Comparison of ENCODE assay signal across 1 cellular context in the genomic region with DNA sequence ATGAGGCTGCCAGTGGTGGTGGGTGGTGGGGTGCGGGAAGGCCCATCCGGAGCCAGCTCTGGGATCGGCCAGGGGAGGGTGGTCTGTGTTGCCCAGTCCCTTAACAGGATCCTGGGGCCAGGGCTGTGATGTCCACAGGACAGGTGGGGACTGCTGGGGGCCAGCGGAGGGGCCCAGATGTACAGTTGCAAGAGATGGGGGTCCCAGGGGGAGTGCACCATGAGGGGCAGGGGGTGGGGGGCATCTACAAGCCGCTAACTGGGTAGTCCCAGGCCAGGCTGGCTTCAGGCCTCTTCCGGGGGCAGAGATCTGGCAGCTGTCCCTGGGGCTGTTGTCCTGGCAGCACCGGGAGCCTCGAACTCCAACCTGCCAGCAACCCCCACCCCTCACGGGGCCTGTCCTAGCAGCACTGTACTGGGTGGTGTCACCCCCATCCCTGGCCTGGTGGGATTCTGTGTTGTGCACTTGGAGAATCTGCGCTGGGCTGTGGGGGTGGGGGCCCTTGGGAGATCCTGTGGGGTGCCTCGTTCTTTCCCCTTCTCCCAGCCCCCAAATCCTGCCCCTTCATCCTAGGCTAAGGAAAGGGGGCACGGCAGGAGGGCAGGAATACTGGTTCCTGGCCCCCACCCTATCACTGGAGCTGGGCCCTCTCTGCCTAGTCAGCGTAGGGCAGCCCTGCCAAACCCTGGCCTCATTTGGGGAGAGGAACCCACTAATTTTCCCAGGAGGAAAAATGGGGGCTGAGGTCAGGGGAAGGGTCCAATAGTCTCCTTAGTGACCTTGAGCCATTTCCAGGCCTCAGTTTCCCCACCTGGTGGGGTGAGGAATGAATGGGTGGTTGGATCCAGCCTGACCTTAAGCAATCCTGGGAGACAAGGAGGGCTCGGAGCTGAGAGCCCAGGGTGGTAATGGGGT.
TF ChIP-seq lines count a peak whose summit lies in the region.

No MANE protein-coding gene starts in this region.

TF ChIP-seq in HepG2, 621 proteins besides CTCF, POLR2A, EP300 and RAD21 (continued from another document and continues in another):
- TF ChIP-seq SNAI1 (CRISPR knock-in tag; IDR thresholded peaks at IDR 0.05; ENCODE audit: borderline replicate concordance) (peak; percentile 70; the same call in 1 of the 2 replicates), HDAC2 (CRISPR knock-in tag; IDR thresholded peaks at IDR 0.05) (no peak), GZF1 (CRISPR knock-in tag; IDR thresholded peaks at IDR 0.05) (0 out of 2 replicates have a peak, but pooled peaks have one; percentile 11), SP2 (CRISPR knock-in tag; IDR thresholded peaks at IDR 0.05) (peak; percentile 50; the same call in 1 of the 2 replicates), HIVEP1 (CRISPR knock-in tag; IDR thresholded peaks at IDR 0.05) (peak; percentile 56; the same call in 1 of the 2 replicates), ZNF234 (CRISPR knock-in tag; conservative IDR thresholded peaks at IDR 0.05) (0 out of 2 replicates have a peak, but pooled peaks have one; percentile 40), BORCS8-MEF2B (CRISPR knock-in tag; IDR thresholded peaks at IDR 0.05) (peak; percentile 44; the same call in 1 of the 2 replicates), ZNF556 (CRISPR knock-in tag; IDR thresholded peaks at IDR 0.05; ENCODE audit: borderline replicate concordance) (0 out of 2 replicates have a peak, but pooled peaks have one; percentile 37), ZNF317 (CRISPR knock-in tag; IDR thresholded peaks at IDR 0.05) (0 out of 2 replicates have a peak, but pooled peaks have one; percentile 37), ZFP36L1 (CRISPR knock-in tag; IDR thresholded peaks at IDR 0.05) (0 out of 2 replicates have a peak, but pooled peaks have one; percentile 33), ZNF740 (CRISPR knock-in tag; IDR thresholded peaks at IDR 0.05) (0 out of 2 replicates have a peak, but pooled peaks have one; percentile 25), ZNF761 (CRISPR knock-in tag; conservative IDR thresholded peaks at IDR 0.05) (0 out of 2 replicates have a peak, but pooled peaks have one; percentile 4), HOXA3 (CRISPR knock-in tag; IDR thresholded peaks at IDR 0.05) (0 out of 2 replicates have a peak, but pooled peaks have one; percentile 16), AGO2 (optimal IDR thresholded peaks at IDR 0.05; ENCODE audit: low read depth, low read length) (peak; percentile 94), AHR (CRISPR knock-in tag; IDR thresholded peaks at IDR 0.05) (0 out of 2 replicates have a peak, but pooled peaks have one; percentile 37), BRD4 (CRISPR knock-in tag; IDR thresholded peaks at IDR 0.05) (peak; percentile 73; the same call in 1 of the 2 replicates), ZBTB38 (CRISPR knock-in tag; IDR thresholded peaks at IDR 0.05) (0 out of 2 replicates have a peak, but pooled peaks have one; percentile 14), RFXANK (CRISPR knock-in tag; IDR thresholded peaks at IDR 0.05) (no peak), PATZ1 (CRISPR knock-in tag; IDR thresholded peaks at IDR 0.05) (peak; percentile 62), MAFG (CRISPR knock-in tag; IDR thresholded peaks at IDR 0.05) (0 out of 2 replicates have a peak, but pooled peaks have one; percentile 42), HNRNPLL (IDR thresholded peaks at IDR 0.05; ENCODE audit: low read depth, low read length, poor library complexity, severe bottlenecking) (peak; percentile 41), ZNF264 (CRISPR knock-in tag; IDR thresholded peaks at IDR 0.05) (no peak), SNAPC2 (CRISPR knock-in tag; IDR thresholded peaks at IDR 0.05) (0 out of 2 replicates have a peak, but pooled peaks have one; percentile 40), RBM22 (optimal IDR thresholded peaks at IDR 0.05; ENCODE audit: low read length) (peak; percentile 81), TEAD3 (CRISPR knock-in tag; optimal IDR thresholded peaks at IDR 0.05; ENCODE audit: borderline replicate concordance) (peak; percentile 6), ZNF282 (IDR thresholded peaks at IDR 0.05; ENCODE audit: partially characterized antibody) (no peak), ZBTB37 (CRISPR knock-in tag; IDR thresholded peaks at IDR 0.05) (0 out of 2 replicates have a peak, but pooled peaks have one; percentile 39), RBFOX2 (IDR thresholded peaks at IDR 0.05; ENCODE audit: low read depth, low read length) (peak; percentile 46; the same call in 1 of the 2 replicates), ZNF138 (CRISPR knock-in tag; IDR thresholded peaks at IDR 0.05; ENCODE audit: low read depth) (no peak), ZNF333 (CRISPR knock-in tag; IDR thresholded peaks at IDR 0.05; ENCODE audit: borderline replicate concordance) (0 out of 2 replicates have a peak, but pooled peaks have one; percentile 74), MED13 (CRISPR knock-in tag; IDR thresholded peaks at IDR 0.05) (peak; percentile 63; the same call in 1 of the 2 replicates), ZNF501 (CRISPR knock-in tag; IDR thresholded peaks at IDR 0.05) (peak; percentile 51), TAF1 (CRISPR knock-in tag; IDR thresholded peaks at IDR 0.05) (0 out of 2 replicates have a peak, but pooled peaks have one; percentile 16), BCLAF1 (IDR thresholded peaks at IDR 0.05) (no peak), PCBP1 (IDR thresholded peaks at IDR 0.05; ENCODE audit: borderline replicate concordance, low read depth, low read length) (peak; percentile 31; the same call in 1 of the 2 replicates), ZNF776 (CRISPR knock-in tag; IDR thresholded peaks at IDR 0.05) (peak; percentile 81)
- TF ChIP-seq, protein P1, sequence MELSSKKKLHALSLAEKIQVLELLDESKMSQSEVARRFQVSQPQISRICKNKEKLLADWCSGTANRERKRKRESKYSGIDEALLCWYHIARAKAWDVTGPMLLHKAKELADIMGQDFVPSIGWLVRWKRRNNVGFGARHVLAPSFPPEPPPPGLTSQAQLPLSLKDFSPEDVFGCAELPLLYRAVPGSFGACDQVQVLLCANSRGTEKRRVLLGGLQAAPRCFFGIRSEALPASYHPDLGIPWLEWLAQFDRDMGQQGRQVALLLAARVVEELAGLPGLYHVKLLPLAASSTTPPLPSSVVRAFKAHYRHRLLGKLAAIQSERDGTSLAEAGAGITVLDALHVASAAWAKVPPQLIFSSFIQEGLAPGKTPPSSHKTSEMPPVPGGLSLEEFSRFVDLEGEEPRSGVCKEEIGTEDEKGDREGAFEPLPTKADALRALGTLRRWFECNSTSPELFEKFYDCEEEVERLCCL (CRISPR knock-in tag; IDR thresholded peaks at IDR 0.05; ENCODE audit: borderline replicate concordance) = 0 out of 2 replicates have a peak, but pooled peaks have one; percentile 12
- TF ChIP-seq, protein P2, sequence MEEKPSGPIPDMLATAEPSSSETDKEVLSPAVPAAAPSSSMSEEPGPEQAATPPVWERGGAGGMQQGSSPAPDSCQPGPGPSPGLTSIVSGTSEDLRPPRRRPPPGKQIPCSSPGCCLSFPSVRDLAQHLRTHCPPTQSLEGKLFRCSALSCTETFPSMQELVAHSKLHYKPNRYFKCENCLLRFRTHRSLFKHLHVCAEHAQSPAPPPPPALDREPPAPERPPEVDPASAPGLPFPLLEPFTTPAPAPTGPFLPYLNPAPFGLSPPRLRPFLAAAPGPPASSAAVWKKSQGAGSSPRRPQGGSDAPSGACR (CRISPR knock-in tag; IDR thresholded peaks at IDR 0.05) = no peak
- TF ChIP-seq, protein P3, sequence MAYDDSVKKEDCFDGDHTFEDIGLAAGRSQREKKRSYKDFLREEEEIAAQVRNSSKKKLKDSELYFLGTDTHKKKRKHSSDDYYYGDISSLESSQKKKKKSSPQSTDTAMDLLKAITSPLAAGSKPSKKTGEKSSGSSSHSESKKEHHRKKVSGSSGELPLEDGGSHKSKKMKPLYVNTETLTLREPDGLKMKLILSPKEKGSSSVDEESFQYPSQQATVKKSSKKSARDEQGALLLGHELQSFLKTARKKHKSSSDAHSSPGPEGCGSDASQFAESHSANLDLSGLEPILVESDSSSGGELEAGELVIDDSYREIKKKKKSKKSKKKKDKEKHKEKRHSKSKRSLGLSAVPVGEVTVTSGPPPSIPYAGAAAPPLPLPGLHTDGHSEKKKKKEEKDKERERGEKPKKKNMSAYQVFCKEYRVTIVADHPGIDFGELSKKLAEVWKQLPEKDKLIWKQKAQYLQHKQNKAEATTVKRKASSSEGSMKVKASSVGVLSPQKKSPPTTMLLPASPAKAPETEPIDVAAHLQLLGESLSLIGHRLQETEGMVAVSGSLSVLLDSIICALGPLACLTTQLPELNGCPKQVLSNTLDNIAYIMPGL (CRISPR knock-in tag; IDR thresholded peaks at IDR 0.05; ENCODE audit: borderline replicate concordance in 1 of 2, low read depth in 1 of 2) = peak in 1 of 2 experiments; percentile 47; a peak in 2 of 4 replicates
- TF ChIP-seq, protein P4, sequence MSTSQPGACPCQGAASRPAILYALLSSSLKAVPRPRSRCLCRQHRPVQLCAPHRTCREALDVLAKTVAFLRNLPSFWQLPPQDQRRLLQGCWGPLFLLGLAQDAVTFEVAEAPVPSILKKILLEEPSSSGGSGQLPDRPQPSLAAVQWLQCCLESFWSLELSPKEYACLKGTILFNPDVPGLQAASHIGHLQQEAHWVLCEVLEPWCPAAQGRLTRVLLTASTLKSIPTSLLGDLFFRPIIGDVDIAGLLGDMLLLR (CRISPR knock-in tag; IDR thresholded peaks at IDR 0.05) = peak; percentile 22; the same call in 1 of the 2 replicates
- TF ChIP-seq, protein P5, sequence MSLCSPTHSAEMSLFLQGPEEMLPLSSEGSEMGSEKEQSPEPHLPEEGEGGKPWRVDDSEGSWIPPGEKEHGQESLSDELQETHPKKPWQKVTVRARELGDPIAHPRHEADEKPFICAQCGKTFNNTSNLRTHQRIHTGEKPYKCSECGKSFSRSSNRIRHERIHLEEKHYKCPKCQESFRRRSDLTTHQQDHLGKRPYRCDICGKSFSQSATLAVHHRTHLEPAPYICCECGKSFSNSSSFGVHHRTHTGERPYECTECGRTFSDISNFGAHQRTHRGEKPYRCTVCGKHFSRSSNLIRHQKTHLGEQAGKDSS (CRISPR knock-in tag; IDR thresholded peaks at IDR 0.05; ENCODE audit: borderline replicate concordance, low read depth) = no peak
- TF ChIP-seq, protein P6, sequence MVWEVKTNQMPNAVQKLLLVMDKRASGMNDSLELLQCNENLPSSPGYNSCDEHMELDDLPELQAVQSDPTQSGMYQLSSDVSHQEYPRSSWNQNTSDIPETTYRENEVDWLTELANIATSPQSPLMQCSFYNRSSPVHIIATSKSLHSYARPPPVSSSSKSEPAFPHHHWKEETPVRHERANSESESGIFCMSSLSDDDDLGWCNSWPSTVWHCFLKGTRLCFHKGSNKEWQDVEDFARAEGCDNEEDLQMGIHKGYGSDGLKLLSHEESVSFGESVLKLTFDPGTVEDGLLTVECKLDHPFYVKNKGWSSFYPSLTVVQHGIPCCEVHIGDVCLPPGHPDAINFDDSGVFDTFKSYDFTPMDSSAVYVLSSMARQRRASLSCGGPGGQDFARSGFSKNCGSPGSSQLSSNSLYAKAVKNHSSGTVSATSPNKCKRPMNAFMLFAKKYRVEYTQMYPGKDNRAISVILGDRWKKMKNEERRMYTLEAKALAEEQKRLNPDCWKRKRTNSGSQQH (CRISPR knock-in tag; IDR thresholded peaks at IDR 0.05; ENCODE audit: low read depth) = peak; percentile 1; the same call in 1 of the 2 replicates
- TF ChIP-seq, protein P7, sequence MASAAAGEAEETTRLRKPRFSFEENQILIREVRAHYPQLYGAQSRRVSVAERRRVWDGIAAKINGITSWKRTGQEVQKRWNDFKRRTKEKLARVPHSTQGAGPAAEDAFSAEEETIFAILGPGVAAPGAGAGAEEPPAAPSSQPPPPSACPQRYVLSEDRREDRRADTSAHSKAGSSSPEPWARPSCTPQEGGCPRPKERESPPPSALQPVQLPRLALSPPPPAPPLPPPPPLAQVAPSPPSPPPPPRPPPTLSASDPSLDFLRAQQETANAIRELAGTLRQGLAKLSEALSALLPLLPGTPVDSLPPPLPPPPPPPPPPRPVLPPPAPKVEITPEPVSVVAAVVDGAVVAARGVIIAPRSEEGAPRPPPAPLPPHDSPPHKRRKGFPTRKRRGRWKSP (CRISPR knock-in tag; IDR thresholded peaks at IDR 0.05) = 0 out of 2 replicates have a peak, but pooled peaks have one; percentile 13
